In genomic region chr1:175920401-175920800, GRCh38 we compare ENCODE assay signal across 17 cellular contexts.
DNase-seq lines count a peak whose midpoint lies in the region; ATAC-seq and TF ChIP-seq lines count a peak whose summit lies in the region.
"Had no signal": no experiment of that assay in that cellular context is flagged by ENCODE, and none has a peak within 500 bp of the region (broad histone marks: within the 10 kb centered on the region; RNA-seq: fewer than 3 reads in every experiment).

No MANE protein-coding gene starts in this region.

- no peaks in the 10 kb centered on the region for H3K27me3 Mint-ChIP-seq in type B pancreatic cell
- H3K27me3 Mint-ChIP-seq: CD4-positive, alpha-beta T cell had no signal

- peak overlapping the region; percentile 18 for H3K4me3 Mint-ChIP-seq in type B pancreatic cell
- H3K4me3 Mint-ChIP-seq: CD4-positive, alpha-beta T cell; GM23338 had no signal

- TF ChIP-seq CTCF in fibroblast of villous mesenchyme (IDR thresholded peaks at IDR 0.05; ENCODE audit: insufficient read depth, low read depth, low read length) (no peak), type B pancreatic cell (conservative IDR thresholded peaks at IDR 0.05) (no peak)

- H3K4me1 Mint-ChIP-seq in type B pancreatic cell (ENCODE audit: unreplicated experiment): peaks cover 6% of the 10 kb centered on the region

- H2BK120ac ChIP-seq in mesendoderm (ENCODE audit: low read depth, low read length): peak overlapping the region; percentile 49

- H2AK5ac ChIP-seq in mesendoderm (ENCODE audit: low read length): no peak overlapping the region

- H3K27ac Mint-ChIP-seq in type B pancreatic cell: peak overlapping the region; percentile 91
- H3K27ac Mint-ChIP-seq: CD4-positive, alpha-beta T cell; GM23338 had no signal

- H3K4ac ChIP-seq in mesendoderm (ENCODE audit: low read depth, low read length): no peak overlapping the region

- no peaks in the 10 kb centered on the region for H3K9me3 ChIP-seq in SJSA1 (replicated peaks)
- H3K9me3 ChIP-seq: Caco-2 had no signal

- H3K4me1 ChIP-seq in SJSA1 (replicated peaks) (peaks cover 37% of the 10 kb centered on the region), mesendoderm (ENCODE audit: control insufficient read depth, low read depth, low read length) (peaks cover 28% of the 10 kb centered on the region)

- no peaks in the 10 kb centered on the region for H3K79me1 ChIP-seq in mesendoderm (ENCODE audit: low read length)

- no peaks in the 10 kb centered on the region for H3K36me3 ChIP-seq in SJSA1
- no peaks in the 10 kb centered on the region for H3K36me3 ChIP-seq in mesendoderm (ENCODE audit: control insufficient read depth, insufficient read depth, low read length)

- H3K27me3 ChIP-seq in SJSA1 (replicated peaks): no peaks in the 10 kb centered on the region
- no peaks in the 10 kb centered on the region for H3K27me3 ChIP-seq in mesendoderm (ENCODE audit: insufficient read depth, low read length, poor library complexity)

- peak overlapping the region; percentile 30 for H3K18ac ChIP-seq in mesendoderm (ENCODE audit: low read length)

- H3K4me3 ChIP-seq in SJSA1 (no peak overlapping the region), fibroblast of villous mesenchyme (ENCODE audit: low read depth, low read length) (no peak overlapping the region), mesendoderm (ENCODE audit: low read length) (no peak overlapping the region)
- H3K4me3 ChIP-seq: GM23338 had no signal

- peaks cover 10% of the 10 kb centered on the region for H3K9me3 Mint-ChIP-seq in type B pancreatic cell
- H3K9me3 Mint-ChIP-seq: GM23338 had no signal

- DNase-seq in SJSA1 (ENCODE audit: low read depth in 1 of 2, low spot score in 2 of 2) (peak in 1 of 2 experiments; percentile 66), fibroblast of villous mesenchyme (ENCODE audit: low read depth) (peak; percentile 61), mesendoderm (peak; percentile 88), type B pancreatic cell (ENCODE audit: extremely low spot score, unreplicated experiment) (no peak)
- no peak for DNase-seq in stimulated activated CD8-positive, alpha-beta memory T cell treated with anti-CD3 and anti-CD28 coated beads, Interleukin-4, amount 100 ng/mL, for 48 hours
- DNase-seq: ACHN; AML-193; CD4-positive, alpha-beta T cell; GDM1; HCEC 1CT had no signal

- no peaks in the 10 kb centered on the region for H3K79me2 ChIP-seq in mesendoderm (ENCODE audit: control insufficient read depth, insufficient read depth, low read length)

- no CpG with 5 or more reads among the region's 4 CpGs for WGBS in mesendoderm (ENCODE audit: extremely low coverage, insufficient coverage, low lambda C conversion rate)

- H2BK15ac ChIP-seq in mesendoderm (replicated peaks; ENCODE audit: low read depth): no peak overlapping the region

- H2BK5ac ChIP-seq in mesendoderm (ENCODE audit: low read length): peak overlapping the region; percentile 75

- H4K8ac ChIP-seq in mesendoderm (ENCODE audit: low read depth, low read length): no peak overlapping the region

- no peak for ATAC-seq in GM19023 (IDR thresholded peaks at IDR 0.05; ENCODE audit: unreplicated experiment)
- no peak for ATAC-seq in HG03460 (IDR thresholded peaks at IDR 0.05; ENCODE audit: unreplicated experiment)
- ATAC-seq in HG03196 (IDR thresholded peaks at IDR 0.05; ENCODE audit: unreplicated experiment): no peak
- ATAC-seq: GM23338 had no signal

- no peak overlapping the region for H3K9ac ChIP-seq in mesendoderm (ENCODE audit: low read length)
- H3K9ac ChIP-seq: KMS-11 had no signal

- no peak overlapping the region for H4K5ac ChIP-seq in mesendoderm (ENCODE audit: low read length)

- H3K23ac ChIP-seq in mesendoderm (ENCODE audit: low read length): no peak overlapping the region

- H3K27ac ChIP-seq in SJSA1 (peak overlapping the region; percentile 35), mesendoderm (ENCODE audit: low read depth, low read length) (peak overlapping the region; percentile 36)
- H3K27ac ChIP-seq: C4-2B, KMS-11 had no signal

- peaks cover 18% of the 10 kb centered on the region for H3K36me3 Mint-ChIP-seq in type B pancreatic cell

- no peak overlapping the region for H3K4me2 ChIP-seq in mesendoderm (ENCODE audit: low read length)
- H3K4me2 ChIP-seq: KMS-11 had no signal

- peak overlapping the region; percentile 75 for H3K56ac ChIP-seq in mesendoderm (ENCODE audit: low read length)

Comparison
In these comparisons a context has a peak if more than half of its experiments do, and no peak if none do; other contexts are left out.
1. DNase-seq: peak in fibroblast of villous mesenchyme (single experiment) and mesendoderm (single experiment); none in type B pancreatic cell (single experiment) and stimulated activated CD8-positive, alpha-beta memory T cell treated with anti-CD3 and anti-CD28 coated beads, Interleukin-4, amount 100 ng/mL, for 48 hours (single experiment).